8 cellular contexts compared by ENCODE assay signal in the genomic region with DNA sequence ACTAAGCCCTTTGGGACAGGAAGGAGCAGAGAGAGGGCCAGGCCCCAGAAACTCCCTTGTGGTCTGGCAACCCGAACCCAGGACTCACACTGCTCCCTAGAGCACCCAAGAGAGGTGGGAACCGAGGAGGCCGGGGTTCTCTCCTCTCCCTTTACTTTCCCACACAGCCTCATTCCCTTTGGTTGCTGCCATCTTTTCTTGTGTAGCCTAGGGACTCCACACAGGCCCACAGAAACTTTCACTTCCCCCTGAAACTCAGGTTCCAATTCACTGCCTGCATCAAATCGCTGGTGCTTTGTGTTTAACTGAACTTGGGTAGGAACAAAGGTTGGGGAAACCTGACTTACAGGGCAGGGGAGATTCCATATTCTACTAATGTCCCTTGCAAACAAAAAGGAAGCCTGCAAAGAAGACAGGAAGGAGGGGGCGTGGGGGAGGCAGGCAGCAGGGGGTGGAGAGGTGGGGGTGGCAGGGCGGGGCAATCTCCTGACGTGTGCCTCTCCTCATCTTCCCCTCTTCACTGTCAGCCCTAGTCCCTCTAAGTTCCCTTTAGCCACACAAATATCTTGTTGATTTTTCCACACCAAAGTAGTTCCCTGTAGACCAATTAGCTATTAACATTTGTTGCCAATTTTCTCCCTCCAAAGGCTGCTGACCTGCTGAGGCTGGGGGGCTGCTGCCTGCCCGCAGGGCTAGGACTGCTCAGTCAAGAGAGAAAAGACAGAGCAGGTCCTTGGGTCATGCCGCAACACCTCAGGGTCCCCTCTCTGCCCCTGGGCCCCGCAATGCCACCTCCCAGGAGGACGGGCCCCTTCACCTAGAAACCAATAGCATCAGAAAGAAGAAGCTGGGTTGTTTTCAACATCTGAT. TPM values are rescaled to one million over a fixed set of nuclear protein-coding genes. Genes with fewer than 3 reads are reported as not detected.
DNase-seq lines count a peak whose midpoint lies in the region; ATAC-seq and TF ChIP-seq lines count a peak whose summit lies in the region.

No MANE protein-coding gene starts in this region.

- CTCF ChIA-PET in activated CD4-positive, alpha-beta memory T cell treated with anti-CD3 and anti-CD28 coated beads for 36 hours (lab: Charles Lee): no interaction called here
- CTCF ChIA-PET in Calu3 (lab: Charles Lee): interaction anchor here (0.6 kb wide), 1 partner anchor 59 kb away, joined by 5 read pairs; no protein-coding TSS in a partner anchor

- peak overlapping the region; percentile 88 for H3K27ac Mint-ChIP-seq in activated CD4-positive, alpha-beta memory T cell treated with anti-CD3 and anti-CD28 coated beads for 36 hours
- H3K27ac Mint-ChIP-seq in Calu3 (ENCODE audit: unreplicated experiment): no peak overlapping the region

- peaks cover 65% of the 10 kb centered on the region for H3K4me1 Mint-ChIP-seq in activated CD4-positive, alpha-beta memory T cell treated with anti-CD3 and anti-CD28 coated beads for 36 hours (ENCODE audit: low read depth)
- H3K4me1 Mint-ChIP-seq in Calu3 (ENCODE audit: low read depth, unreplicated experiment): peaks cover 34% of the 10 kb centered on the region

- peaks cover 3% of the 10 kb centered on the region for H3K36me3 Mint-ChIP-seq in activated CD4-positive, alpha-beta memory T cell treated with anti-CD3 and anti-CD28 coated beads for 36 hours
- peaks cover 5% of the 10 kb centered on the region for H3K36me3 Mint-ChIP-seq in Calu3 (ENCODE audit: insufficient read depth, unreplicated experiment)

- WGBS in esophagus muscularis mucosa: 31% methylated on average over 6 of the region's 11 CpGs

- DNase-seq in GDM1 (lab: John Stamatoyannopoulos, UW) (peak; percentile 43), KBM-7 (peak; percentile 83), esophagus muscularis mucosa (ENCODE audit: extremely low spot score) (no peak), DMS79 treated with DMSO at 0.1 percent for 48 hours (lab: John Stamatoyannopoulos, UW) (no peak), Calu3 (no peak)
- peak; percentile 72 for DNase-seq in activated CD4-positive, alpha-beta memory T cell treated with anti-CD3 and anti-CD28 coated beads for 36 hours
- peak; percentile 53 for DNase-seq in stimulated activated CD4-positive, alpha-beta T cell treated with anti-CD3 and anti-CD28 coated beads, Interleukin-12 subunit alpha, Interleukin-12 subunit beta, amount 100 ng/mL, for 4 hours

- H3K27ac ChIP-seq in esophagus muscularis mucosa (replicated peaks in 1 of 4): peak overlapping the region; percentile 46 to 74 (median 69)

- H3K27me3 Mint-ChIP-seq in activated CD4-positive, alpha-beta memory T cell treated with anti-CD3 and anti-CD28 coated beads for 36 hours: no peaks in the 10 kb centered on the region
- H3K27me3 Mint-ChIP-seq in Calu3 (ENCODE audit: unreplicated experiment): no peaks in the 10 kb centered on the region

- H3K27me3 ChIP-seq in esophagus muscularis mucosa: no peaks in the 10 kb centered on the region

- peaks cover 80 to 84% (median 82%) of the 10 kb centered on the region in 4 donors for H3K4me1 ChIP-seq in esophagus muscularis mucosa

- peaks cover 0 to 6% (median 2%) of the 10 kb centered on the region in 4 donors for H3K36me3 ChIP-seq in esophagus muscularis mucosa

- BruUV-seq in Calu3 (replicated peaks; lab: Mats Ljungman, UMichigan): no TSS peak

- no peaks in the 10 kb centered on the region for H3K9me3 ChIP-seq in esophagus muscularis mucosa

- peak overlapping the region; percentile 24 for H3K4me3 Mint-ChIP-seq in activated CD4-positive, alpha-beta memory T cell treated with anti-CD3 and anti-CD28 coated beads for 36 hours
- no peak overlapping the region for H3K4me3 Mint-ChIP-seq in Calu3 (ENCODE audit: low read depth, unreplicated experiment)

- peak; percentile 42 for ATAC-seq in GM21576 (IDR thresholded peaks at IDR 0.05; ENCODE audit: unreplicated experiment)

- no peaks in the 10 kb centered on the region for H3K9me3 Mint-ChIP-seq in activated CD4-positive, alpha-beta memory T cell treated with anti-CD3 and anti-CD28 coated beads for 36 hours
- H3K9me3 Mint-ChIP-seq in Calu3 (ENCODE audit: low read depth, unreplicated experiment): no peaks in the 10 kb centered on the region

- no peak overlapping the region for H3K4me3 ChIP-seq in esophagus muscularis mucosa

- TF ChIP-seq EP300 in esophagus muscularis mucosa (IDR thresholded peaks at IDR 0.05): no peak

- in situ Hi-C loops in KBM-7 (cut with MboI; ENCODE audit: low pct_unique_long_range_greater_than_20kb, low sequenced_read_pairs): no loop called here

- TF ChIP-seq CTCF in esophagus muscularis mucosa (IDR thresholded peaks at IDR 0.05): no peak
- TF ChIP-seq CTCF in Calu3 (IDR thresholded peaks at IDR 0.05; ENCODE audit: unreplicated experiment): no peak

- POLR2A ChIA-PET in activated CD4-positive, alpha-beta memory T cell treated with anti-CD3 and anti-CD28 coated beads for 36 hours (lab: Charles Lee): no interaction called here

- no peak for TF ChIP-seq POLR2A in esophagus muscularis mucosa (IDR thresholded peaks at IDR 0.05; ENCODE audit: low read depth)

- intact Hi-C loops in activated CD4-positive, alpha-beta memory T cell treated with anti-CD3 and anti-CD28 coated beads for 36 hours (cut with micrococcal nuclease): loop anchor here (1.0 kb wide), 1 partner anchor 27 kb away; no protein-coding TSS in a partner anchor
- intact Hi-C loops in esophagus muscularis mucosa (cut with DNase I) (no loop called here), Calu3 (cut with micrococcal nuclease; ENCODE audit: unreplicated experiment) (no loop called here)

RNA-seq across cellular contexts. Expression of gene ST3GAL2, which starts 8.0 kb away (rescaled TPM):
- total RNA-seq in activated CD4-positive, alpha-beta memory T cell treated with anti-CD3 and anti-CD28 coated beads for 36 hours: 10 to 100 TPM; 16.7 to 17.3 TPM
- total RNA-seq in esophagus muscularis mucosa (10 to 100 TPM; 18.6 to 34.9 (median 27.2) TPM), Calu3 (2022) (9.7 and 10.0 TPM in 2 replicates)

RNA-seq across cellular contexts. Expression of gene FCSK, which starts 23.5 kb away (rescaled TPM):
- total RNA-seq in activated CD4-positive, alpha-beta memory T cell treated with anti-CD3 and anti-CD28 coated beads for 36 hours: 10 to 100 TPM; 13.1 to 14.0 TPM
- 10 to 100 TPM in 3 of 4 donors, 1 to 10 TPM in 1; 8.3 to 13.7 (median 12.3) TPM for total RNA-seq in esophagus muscularis mucosa
- 27.6 and 29.1 TPM in 2 replicates for total RNA-seq in Calu3 (2022)

Comparison
In these comparisons a context has a peak if more than half of its experiments do, and no peak if none do; other contexts are left out.
1. DNase-seq: peak in GDM1 (single experiment), KBM-7 (single experiment), activated CD4-positive, alpha-beta memory T cell treated with anti-CD3 and anti-CD28 coated beads for 36 hours (single experiment) and stimulated activated CD4-positive, alpha-beta T cell treated with anti-CD3 and anti-CD28 coated beads, Interleukin-12 subunit alpha, Interleukin-12 subunit beta, amount 100 ng/mL, for 4 hours (single experiment); none in esophagus muscularis mucosa (single experiment), DMS79 treated with DMSO at 0.1 percent for 48 hours (single experiment) and Calu3 (single experiment).